Comparison of ENCODE assay signal across 27 cellular contexts in the genomic region with DNA sequence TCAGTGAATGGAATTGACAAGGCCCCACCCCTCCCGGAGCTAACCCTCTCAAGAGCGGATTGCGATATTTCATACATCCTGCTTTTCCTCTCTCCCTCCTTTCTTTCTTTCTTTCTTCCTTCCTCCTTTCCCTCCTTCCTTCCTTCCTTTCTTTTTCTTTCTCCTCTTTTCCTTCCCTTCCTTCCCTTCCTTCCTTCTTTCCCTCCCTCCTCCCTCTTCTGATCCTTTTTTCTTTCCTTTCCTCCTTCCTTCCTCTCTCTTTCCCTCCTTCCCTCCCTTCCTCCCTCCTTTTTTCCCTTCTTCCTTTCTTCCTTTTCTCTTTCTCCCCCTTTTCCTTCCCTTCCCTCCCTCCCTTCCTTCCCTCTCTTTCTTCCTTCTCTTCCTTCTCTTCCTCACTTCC.
"Had no signal": no experiment of that assay in that cellular context is flagged by ENCODE, and none has a peak within 500 bp of the region (broad histone marks: within the 10 kb centered on the region; RNA-seq: fewer than 3 reads in every experiment).

No MANE protein-coding gene starts in this region.

- DNase-seq: dermis blood vessel endothelial cell; dorsolateral prefrontal cortex; effector CD4-positive, alpha-beta T cell; effector memory CD4-positive, alpha-beta T cell; erythroblast; esophagus squamous epithelium; foreskin fibroblast; foreskin melanocyte; gastrocnemius medialis; glutamatergic neuron; head of caudate nucleus; heart right ventricle; hippocampal formation; left cardiac atrium; left lung; left ventricle myocardium superior; lower lobe of right lung; mesenchymal stem cell; mucosa of descending colon; naive B cell had no signal

- H3K9me3 ChIP-seq: esophagus squamous epithelium, gastrocnemius medialis, left lung, lower lobe of right lung, mucosa of descending colon had no signal

- H3K27ac ChIP-seq: coronary artery, dorsolateral prefrontal cortex, epithelial cell of prostate, esophagus squamous epithelium, gastrocnemius medialis, heart right ventricle, left lung, lower lobe of right lung had no signal

- FAIRE-seq: colon, endometrium, islet of Langerhans had no signal

- H3K4me3 ChIP-seq: coronary artery, dorsolateral prefrontal cortex, esophagus squamous epithelium, gastrocnemius medialis, heart right ventricle, left lung, lower lobe of right lung, mucosa of descending colon had no signal

- H3K27ac Mint-ChIP-seq: mesothelial cell of epicardium, naive B cell had no signal

- H3K9me3 Mint-ChIP-seq: mesothelial cell of epicardium had no signal

- H3K36me3 ChIP-seq: esophagus squamous epithelium, gastrocnemius medialis, heart right ventricle, left lung, lower lobe of right lung had no signal

- H3K27me3 ChIP-seq: dorsolateral prefrontal cortex, esophagus squamous epithelium, gastrocnemius medialis, heart right ventricle, left lung had no signal

- H3K4me1 Mint-ChIP-seq: naive B cell had no signal

- H3K4me3 Mint-ChIP-seq: mesothelial cell of epicardium, naive B cell had no signal

- H3K36me3 Mint-ChIP-seq: mesothelial cell of epicardium, naive B cell had no signal

- ATAC-seq: esophagus mucosa, gastrocnemius medialis, heart right ventricle, left cardiac atrium, left lung, left ventricle myocardium superior, lower lobe of right lung, mucosa of descending colon had no signal

- H3K4me1 ChIP-seq: gastrocnemius medialis, heart right ventricle, left lung, lower lobe of right lung had no signal
